ENCODE assay signal across 10 cellular contexts in the genomic region with DNA sequence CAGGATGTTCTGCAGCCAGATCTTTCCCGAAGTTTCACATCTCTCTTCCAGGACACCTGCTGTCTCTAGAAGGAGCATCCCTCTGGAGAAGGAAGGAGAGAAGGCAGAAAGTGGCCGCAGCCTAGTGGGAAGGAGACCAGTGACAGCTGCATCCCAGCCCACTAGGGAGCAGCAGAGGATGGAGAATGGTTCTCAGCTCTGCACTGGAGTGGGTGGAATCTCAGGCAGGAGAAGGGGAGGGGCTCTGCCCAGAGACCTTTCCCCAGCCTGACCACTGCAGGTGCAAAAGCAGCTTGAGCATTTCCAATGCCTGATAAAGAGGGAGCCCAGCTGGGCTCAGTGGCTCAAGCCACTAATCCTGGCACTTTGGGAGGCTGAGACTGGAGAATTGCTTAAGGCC. TPM values are rescaled to one million over a fixed set of nuclear protein-coding genes. Genes with fewer than 3 reads are reported as not detected.
A peak's percentile ranks its signal among the peaks of the same experiment; 100 is the strongest.
DNase-seq lines count a peak whose midpoint lies in the region; ATAC-seq lines count a peak whose summit lies in the region.
"Had no signal": no experiment of that assay in that cellular context is flagged by ENCODE, and none has a peak within 500 bp of the region (broad histone marks: within the 10 kb centered on the region; RNA-seq: fewer than 3 reads in every experiment).

No MANE protein-coding gene starts in this region.

- intact Hi-C loops in activated naive CD4-positive, alpha-beta T cell treated with anti-CD3 and anti-CD28 coated beads for 36 hours (cut with micrococcal nuclease), result loop anchor here (2.0 to 10.0 kb wide), 3 partner anchors 61 to 407 kb away; partner anchors contain the start of gene FRS3
- intact Hi-C loops in head of caudate nucleus (cut with DNase I), result loop anchor here (2.0 kb wide), 2 partner anchors 225 to 315 kb away; no protein-coding TSS in a partner anchor

- CTCF ChIA-PET in activated naive CD4-positive, alpha-beta T cell treated with anti-CD3 and anti-CD28 coated beads for 36 hours (lab: Charles Lee), result interaction anchor here (0.5 to 3.8 kb wide), 23 partner anchors 10 to 317 kb away, joined by 3 to 38 read pairs (median 5); partner anchors contain the start of gene NCR2

- no peaks in the 10 kb centered on the region for H3K36me3 Mint-ChIP-seq in activated naive CD4-positive, alpha-beta T cell treated with anti-CD3 and anti-CD28 coated beads for 36 hours (ENCODE audit: low read depth)
- H3K36me3 Mint-ChIP-seq in activated naive CD4-positive, alpha-beta T cell treated with anti-CD3 and anti-CD28 coated beads, Interleukin-2, amount 50 U/mL, for 72 hours, result peaks cover 0 to 4% of the 10 kb centered on the region in 2 donors
- H3K36me3 Mint-ChIP-seq: CD4-positive, CD25-positive, alpha-beta regulatory T cell had no signal

- peak; percentile 54 for DNase-seq in activated naive CD4-positive, alpha-beta T cell treated with anti-CD3 and anti-CD28 coated beads for 36 hours
- no peak for DNase-seq in activated naive CD4-positive, alpha-beta T cell treated with anti-CD3 and anti-CD28 coated beads, Interleukin-2, amount 50 U/mL, for 72 hours (ENCODE audit: low spot score in 2 of 2)
- DNase-seq in NCI-H2081 treated with DMSO at 0.1 percent for 48 hours (lab: John Stamatoyannopoulos, UW) (peak; percentile 22), UCSD-AML1 (lab: John Stamatoyannopoulos, UW; ENCODE audit: unreplicated experiment) (peak; percentile 54), head of caudate nucleus (peak; percentile 32 to 87 (median 74)), putamen (ENCODE audit: low spot score) (peak; percentile 49)
- DNase-seq: CD4-positive, CD25-positive, alpha-beta regulatory T cell had no signal

- ATAC-seq in activated naive CD4-positive, alpha-beta T cell treated with anti-CD3 and anti-CD28 coated beads, Interleukin-2, amount 50 U/mL, for 72 hours, result no peak
- no peak for ATAC-seq in HG02840 (IDR thresholded peaks at IDR 0.05; ENCODE audit: low FRiP score, unreplicated experiment)
- no peak for ATAC-seq in GM19035 (IDR thresholded peaks at IDR 0.05; ENCODE audit: unreplicated experiment)
- ATAC-seq: activated T-cell treated with anti-CD3 and anti-CD28 coated beads, Interleukin-2, amount 50 U/mL, for 72 hours had no signal

- H3K27ac Mint-ChIP-seq in activated naive CD4-positive, alpha-beta T cell treated with anti-CD3 and anti-CD28 coated beads for 36 hours, result no peak overlapping the region
- no peak overlapping the region for H3K27ac Mint-ChIP-seq in activated naive CD4-positive, alpha-beta T cell treated with anti-CD3 and anti-CD28 coated beads, Interleukin-2, amount 50 U/mL, for 72 hours
- H3K27ac Mint-ChIP-seq: activated T-cell treated with anti-CD3 and anti-CD28 coated beads, Interleukin-2, amount 50 U/mL, for 72 hours; CD4-positive, CD25-positive, alpha-beta regulatory T cell had no signal

- peaks cover 16% of the 10 kb centered on the region for H3K4me1 Mint-ChIP-seq in activated naive CD4-positive, alpha-beta T cell treated with anti-CD3 and anti-CD28 coated beads for 36 hours (ENCODE audit: low read depth)

- no peak overlapping the region for H3K4me3 Mint-ChIP-seq in activated naive CD4-positive, alpha-beta T cell treated with anti-CD3 and anti-CD28 coated beads for 36 hours
- H3K4me3 Mint-ChIP-seq: activated T-cell treated with anti-CD3 and anti-CD28 coated beads, Interleukin-2, amount 50 U/mL, for 72 hours; CD4-positive, CD25-positive, alpha-beta regulatory T cell had no signal

- no peaks in the 10 kb centered on the region for H3K9me3 Mint-ChIP-seq in activated naive CD4-positive, alpha-beta T cell treated with anti-CD3 and anti-CD28 coated beads for 36 hours
- no peaks in the 10 kb centered on the region for H3K9me3 Mint-ChIP-seq in activated naive CD4-positive, alpha-beta T cell treated with anti-CD3 and anti-CD28 coated beads, Interleukin-2, amount 50 U/mL, for 72 hours
- H3K9me3 Mint-ChIP-seq: activated T-cell treated with anti-CD3 and anti-CD28 coated beads, Interleukin-2, amount 50 U/mL, for 72 hours had no signal

- peaks cover 29% of the 10 kb centered on the region for H3K27me3 Mint-ChIP-seq in activated naive CD4-positive, alpha-beta T cell treated with anti-CD3 and anti-CD28 coated beads for 36 hours (ENCODE audit: low read depth)

RNA-seq across cellular contexts. Expression of gene NCR2, which starts 32.3 kb away (rescaled TPM):
- not detected for total RNA-seq in activated naive CD4-positive, alpha-beta T cell treated with anti-CD3 and anti-CD28 coated beads for 36 hours
- total RNA-seq in activated naive CD4-positive, alpha-beta T cell treated with anti-CD3 and anti-CD28 coated beads, Interleukin-2, amount 50 U/mL, for 72 hours, result not detected
- total RNA-seq: activated T-cell treated with anti-CD3 and anti-CD28 coated beads, Interleukin-2, amount 50 U/mL, for 72 hours; CD4-positive, CD25-positive, alpha-beta regulatory T cell had no signal

Comparison
In these comparisons a context has a peak if more than half of its experiments do, and no peak if none do; other contexts are left out.
1. DNase-seq: peak in activated naive CD4-positive, alpha-beta T cell treated with anti-CD3 and anti-CD28 coated beads for 36 hours (single experiment), NCI-H2081 treated with DMSO at 0.1 percent for 48 hours (single experiment), UCSD-AML1 (single experiment), head of caudate nucleus (42 of 42) and putamen (single experiment); none in activated naive CD4-positive, alpha-beta T cell treated with anti-CD3 and anti-CD28 coated beads, Interleukin-2, amount 50 U/mL, for 72 hours (0 of 2).